ENCODE assay signal across 19 cellular contexts in genomic region chr2:46470114-46470628, GRCh38.
A peak's percentile ranks its signal among the peaks of the same experiment; 100 is the strongest.
DNase-seq lines count a peak whose midpoint lies in the region; ATAC-seq and FAIRE-seq lines count a peak whose summit lies in the region.
"Had no signal": no experiment of that assay in that cellular context is flagged by ENCODE, and none has a peak within 500 bp of the region (broad histone marks: within the 10 kb centered on the region; RNA-seq: fewer than 3 reads in every experiment).

No MANE protein-coding gene starts in this region.

- peak overlapping the region; percentile 83 for H3K27ac Mint-ChIP-seq in dendritic cell treated with granulocyte-macrophage colony-stimulating factor and Interleukin-4, amounts not matched to agents 40 ng/mL and 50 ng/mL, for 4 days
- H3K27ac Mint-ChIP-seq: activated T-cell treated with anti-CD3 and anti-CD28 coated beads, Interleukin-2, amount 50 U/mL, for 72 hours; GM23338; T-helper 2 cell treated with Interferon-gamma antibody and Interleukin-4, amounts not matched to agents 5 μg/mL and 100 μg/mL, for 36 hours had no signal

- no peaks in the 10 kb centered on the region for H3K36me3 Mint-ChIP-seq in dendritic cell treated with granulocyte-macrophage colony-stimulating factor and Interleukin-4, amounts not matched to agents 40 ng/mL and 50 ng/mL, for 4 days (ENCODE audit: low read depth)

- ATAC-seq in GM21381 (IDR thresholded peaks at IDR 0.05; ENCODE audit: unreplicated experiment) (no peak), HG03280 (IDR thresholded peaks at IDR 0.05; ENCODE audit: unreplicated experiment) (no peak)
- ATAC-seq: GM23338, left colon had no signal

- H3K4me1 Mint-ChIP-seq in dendritic cell treated with granulocyte-macrophage colony-stimulating factor and Interleukin-4, amounts not matched to agents 40 ng/mL and 50 ng/mL, for 4 days (ENCODE audit: low read depth), result peaks cover 37% of the 10 kb centered on the region
- H3K4me1 Mint-ChIP-seq: GM23338 had no signal

- H3K9me3 Mint-ChIP-seq in dendritic cell treated with granulocyte-macrophage colony-stimulating factor and Interleukin-4, amounts not matched to agents 40 ng/mL and 50 ng/mL, for 4 days, result no peaks in the 10 kb centered on the region
- H3K9me3 Mint-ChIP-seq: GM23338; T-helper 2 cell treated with Interferon-gamma antibody and Interleukin-4, amounts not matched to agents 5 μg/mL and 100 μg/mL, for 36 hours had no signal

- peak; percentile 66 for DNase-seq in Ammon's horn (ENCODE audit: low spot score)
- DNase-seq in NOMO-1 (lab: John Stamatoyannopoulos, UW; ENCODE audit: unreplicated experiment in 2 of 2), result peak; percentile 47 to 85
- DNase-seq in midbrain (lab: John Stamatoyannopoulos, UW), result peak; percentile 12
- no peak for DNase-seq in HTR-8/SVneo (ENCODE audit: insufficient read length, low spot score)
- DNase-seq in effector CD4-positive, alpha-beta T cell, result no peak
- DNase-seq: activated CD4-positive, alpha-beta T cell treated with anti-CD3 and anti-CD28 coated beads, Interleukin-2, amount 50 U/mL, for 4 hours; esophagus squamous epithelium; left colon; NCI-H1417; NCI-H446; stimulated activated naive CD4-positive, alpha-beta T cell had no signal

- no peak for FAIRE-seq in HTR-8/SVneo (lab: Jason Lieb, UNC)
- FAIRE-seq: RCC 7860 had no signal

- H3K4me3 Mint-ChIP-seq in dendritic cell treated with granulocyte-macrophage colony-stimulating factor and Interleukin-4, amounts not matched to agents 40 ng/mL and 50 ng/mL, for 4 days, result no peak overlapping the region
- H3K4me3 Mint-ChIP-seq: activated T-cell treated with anti-CD3 and anti-CD28 coated beads, Interleukin-2, amount 50 U/mL, for 72 hours; GM23338; neural crest cell; T-helper 2 cell treated with Interferon-gamma antibody and Interleukin-4, amounts not matched to agents 5 μg/mL and 100 μg/mL, for 36 hours had no signal

- intact Hi-C loops in dendritic cell treated with granulocyte-macrophage colony-stimulating factor and Interleukin-4, amounts not matched to agents 40 ng/mL and 50 ng/mL, for 4 days (cut with micrococcal nuclease), result loop anchor here (1.0 to 2.0 kb wide), 2 partner anchors 51 to 77 kb away; no protein-coding TSS in a partner anchor

- H3K27me3 Mint-ChIP-seq in dendritic cell treated with granulocyte-macrophage colony-stimulating factor and Interleukin-4, amounts not matched to agents 40 ng/mL and 50 ng/mL, for 4 days, result no peaks in the 10 kb centered on the region

Comparison
In these comparisons a context has a peak if more than half of its experiments do, and no peak if none do; other contexts are left out.
1. DNase-seq: peak in Ammon's horn (single experiment), NOMO-1 (2 of 2) and midbrain (single experiment); none in HTR-8/SVneo (single experiment) and effector CD4-positive, alpha-beta T cell (single experiment).